ENCODE assay signal across 3 cellular contexts in genomic region chr10:73715179-73716156, GRCh38. TPM values are rescaled to one million over a fixed set of nuclear protein-coding genes. Genes with fewer than 3 reads are reported as not detected.
"Had no signal": no experiment of that assay in that cellular context is flagged by ENCODE, and none has a peak within 500 bp of the region (broad histone marks: within the 10 kb centered on the region; RNA-seq: fewer than 3 reads in every experiment).

No MANE protein-coding gene starts in this region.

RNA-seq across cellular contexts. Expression of gene SYNPO2L, which starts 59.6 kb away (rescaled TPM):
- total RNA-seq: activated CD4-positive, alpha-beta memory T cell treated with anti-CD3 and anti-CD28 coated beads for 36 hours; activated CD4-positive, alpha-beta T cell treated with anti-CD3 and anti-CD28 coated beads, Interleukin-2, amount 10 ng/mL, durations not matched to agents 7 days and 5 days; activated naive CD4-positive, alpha-beta T cell treated with anti-CD3 and anti-CD28 coated beads, Interleukin-2, amount 50 U/mL, for 72 hours had no signal
